Comparison of ENCODE assay signal across 22 cellular contexts in the genomic region with DNA sequence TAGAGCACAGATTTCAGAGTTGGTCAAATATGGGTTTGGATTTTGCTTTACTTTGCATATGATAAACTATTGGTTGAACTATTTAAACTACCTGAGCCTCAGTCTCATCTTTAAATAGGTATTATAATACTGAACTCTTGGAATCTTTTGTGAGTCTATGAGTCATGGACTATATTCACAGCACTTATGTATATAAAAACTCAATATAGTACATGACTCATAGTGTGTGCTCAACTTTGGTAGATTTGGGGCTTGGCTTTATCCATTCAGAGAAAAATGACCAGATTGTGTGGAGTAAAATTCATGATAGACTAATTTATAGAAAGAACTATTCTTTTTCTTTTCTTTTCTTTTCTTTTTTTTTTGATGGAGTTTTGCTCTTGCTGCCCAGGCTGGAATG. TPM values are rescaled to one million over a fixed set of nuclear protein-coding genes. Genes with fewer than 3 reads are reported as not detected.
DNase-seq lines count a peak whose midpoint lies in the region; ATAC-seq, FAIRE-seq and TF ChIP-seq lines count a peak whose summit lies in the region.
"Had no signal": no experiment of that assay in that cellular context is flagged by ENCODE, and none has a peak within 500 bp of the region (broad histone marks: within the 10 kb centered on the region; RNA-seq: fewer than 3 reads in every experiment).

No MANE protein-coding gene starts in this region.

- POLR2A ChIA-PET in A549 (lab: Yijun Ruan, JAX) = no interaction called here

- H3K9me3 ChIP-seq in A549 (no peaks in the 10 kb centered on the region), SU-DHL-6 (ENCODE audit: insufficient read depth, low read length) (peaks cover 17% of the 10 kb centered on the region; the same call in 1 of the 2 replicates), left ventricle myocardium inferior (replicated peaks) (peaks cover 69% of the 10 kb centered on the region)
- H3K9me3 ChIP-seq: BE2C had no signal

- no peak for TF ChIP-seq POLR2A in A549 (IDR thresholded peaks at IDR 0.05; ENCODE audit: low read length)

- no peaks in the 10 kb centered on the region for H3K27me3 ChIP-seq in SU-DHL-6 (ENCODE audit: low read length)
- H3K27me3 ChIP-seq in left ventricle myocardium inferior (ENCODE audit: low read depth) = no peaks in the 10 kb centered on the region
- H3K27me3 ChIP-seq: BE2C, Peyer's patch had no signal

- H2AFZ ChIP-seq in SU-DHL-6 (ENCODE audit: low read depth, low read length, severe bottlenecking) = no peak overlapping the region

- peaks cover 48% of the 10 kb centered on the region for H3K36me3 ChIP-seq in SU-DHL-6 (ENCODE audit: low read length)
- H3K36me3 ChIP-seq in left ventricle myocardium inferior = no peaks in the 10 kb centered on the region
- H3K36me3 ChIP-seq: BE2C, Peyer's patch had no signal

- TF ChIP-seq RAD21 in A549 (conservative IDR thresholded peaks at IDR 0.05 in 1 of 2, IDR thresholded peaks at IDR 0.05 in 1 of 2) = no peak

- no peak for TF ChIP-seq CTCF in A549 (IDR thresholded peaks at IDR 0.05)
- TF ChIP-seq CTCF in SU-DHL-6 (IDR thresholded peaks at IDR 0.05; ENCODE audit: insufficient read depth, low read length, poor library complexity, severe bottlenecking) = no peak
- TF ChIP-seq CTCF in left ventricle myocardium inferior (IDR thresholded peaks at IDR 0.05; ENCODE audit: borderline replicate concordance) = no peak

- ATAC-seq in A549 (no peak), GM21381 (IDR thresholded peaks at IDR 0.05; ENCODE audit: unreplicated experiment) (no peak)
- ATAC-seq: GM12878 had no signal

- H3K9ac ChIP-seq in SU-DHL-6 (ENCODE audit: low read length) = no peak overlapping the region

- CTCF ChIA-PET in A549 (lab: Yijun Ruan, JAX) = no interaction called here

- H3K79me2 ChIP-seq in SU-DHL-6 (ENCODE audit: insufficient read depth, low read length) = no peaks in the 10 kb centered on the region

- DNase-seq in A549 (ENCODE audit: low read depth in 1 of 2, low spot score in 1 of 2) = no peak
- DNase-seq in ELR (ENCODE audit: low read depth) = peak; percentile 18
- peak; percentile 8 for DNase-seq in inferior parietal cortex (ENCODE audit: extremely low spot score)
- no peak for DNase-seq in GM19240 (ENCODE audit: insufficient read length, low spot score)
- no peak for DNase-seq in GM19238 (ENCODE audit: insufficient read length, low spot score)
- DNase-seq in left ventricle myocardium inferior = no peak
- DNase-seq: BE2C, DMS79 treated with DMSO at 0.1 percent for 48 hours, GOT3, HCEC 1CT, NCI-H1417, NCI-H1694 treated with DMSO at 0.1 percent for 48 hours, NCI-H2081 treated with DMSO at 0.1 percent for 48 hours, NCI-H2171 treated with DMSO at 0.1 percent for 48 hours, NCI-H524 treated with DMSO at 0.1 percent for 48 hours, NCI-H82, Peyer's patch, Right ventricle myocardium superior had no signal

- intact Hi-C loops in left ventricle myocardium inferior (cut with micrococcal nuclease) = no loop called here

- H3K4me1 ChIP-seq in A549 = no peaks in the 10 kb centered on the region
- no peaks in the 10 kb centered on the region for H3K4me1 ChIP-seq in left ventricle myocardium inferior
- H3K4me1 ChIP-seq: BE2C, Peyer's patch had no signal

- no peaks in the 10 kb centered on the region for H3K9me2 ChIP-seq in SU-DHL-6 (replicated peaks; ENCODE audit: insufficient read depth, low read length)

- H3F3A ChIP-seq in SU-DHL-6 (ENCODE audit: insufficient read depth) = peaks cover 81% of the 10 kb centered on the region

- no peaks in the 10 kb centered on the region for H4K20me1 ChIP-seq in SU-DHL-6 (ENCODE audit: low read depth, low read length)

- H3K27ac ChIP-seq in A549 (no peak overlapping the region), SU-DHL-6 (ENCODE audit: low read depth, low read length) (peak overlapping the region; percentile 30; the same call in 1 of the 2 replicates), left ventricle myocardium inferior (replicated peaks) (no peak overlapping the region)
- H3K27ac ChIP-seq: Peyer's patch had no signal

- H3K4me2 ChIP-seq in A549 (no peak overlapping the region), SU-DHL-6 (ENCODE audit: low read depth, low read length, poor library complexity, severe bottlenecking) (no peak overlapping the region)

- no peak for FAIRE-seq in A549 (lab: Jason Lieb, UNC)
- FAIRE-seq: GM12878 had no signal

- no peak for TF ChIP-seq EP300 in A549 (IDR thresholded peaks at IDR 0.05)

- H3K4me3 ChIP-seq in A549 = no peak overlapping the region
- no peak overlapping the region for H3K4me3 ChIP-seq in SU-DHL-6 (ENCODE audit: insufficient read depth, low read length, poor library complexity, severe bottlenecking)
- no peak overlapping the region for H3K4me3 ChIP-seq in left ventricle myocardium inferior
- H3K4me3 ChIP-seq: GM12878, Peyer's patch had no signal

TF ChIP-seq in A549, 52 proteins besides CTCF, POLR2A, EP300 and RAD21:
- TF ChIP-seq PHF8 (IDR thresholded peaks at IDR 0.05; ENCODE audit: borderline replicate concordance, low read depth) (no peak), JUN (IDR thresholded peaks at IDR 0.05) (no peak), FOSL2 (IDR thresholded peaks at IDR 0.05) (no peak), FOSL2 (CRISPR knock-in tag; IDR thresholded peaks at IDR 0.05) (peak; percentile 57)

RNA-seq across cellular contexts. Expression of gene FCRL3, which starts 28.7 kb away (rescaled TPM):
- polyA plus RNA-seq in A549 (2011; rRNA removed) (0.01 TPM in 1 of 2 replicates, not detected in the other), A549 (2017; fragmentation: RNase III; extraction: RNeasy Plus Mini Kit Qiagen cat#74134 plus additional on column Dnase treatment) (not detected in 3 replicates)
- not detected in 2 replicates for polyA plus RNA-seq in A549 (2012; cell fraction: cytosol; rRNA removed)
- polyA plus RNA-seq in A549 (2012; cell fraction: nucleus; rRNA removed) = not detected in 2 replicates
- polyA minus RNA-seq in A549 (2011; rRNA and poly(A)+ RNA removed) = not detected in 2 replicates
- 0.08 TPM for total RNA-seq in left ventricle myocardium inferior
- total RNA-seq: A673, Right ventricle myocardium superior had no signal

Comparison
In these comparisons a context has a peak if more than half of its experiments do, and no peak if none do; other contexts are left out.
1. DNase-seq: peak in ELR (single experiment) and inferior parietal cortex (single experiment); none in A549 (0 of 2), GM19240 (single experiment), GM19238 (single experiment) and left ventricle myocardium inferior (single experiment).